In the genomic region with DNA sequence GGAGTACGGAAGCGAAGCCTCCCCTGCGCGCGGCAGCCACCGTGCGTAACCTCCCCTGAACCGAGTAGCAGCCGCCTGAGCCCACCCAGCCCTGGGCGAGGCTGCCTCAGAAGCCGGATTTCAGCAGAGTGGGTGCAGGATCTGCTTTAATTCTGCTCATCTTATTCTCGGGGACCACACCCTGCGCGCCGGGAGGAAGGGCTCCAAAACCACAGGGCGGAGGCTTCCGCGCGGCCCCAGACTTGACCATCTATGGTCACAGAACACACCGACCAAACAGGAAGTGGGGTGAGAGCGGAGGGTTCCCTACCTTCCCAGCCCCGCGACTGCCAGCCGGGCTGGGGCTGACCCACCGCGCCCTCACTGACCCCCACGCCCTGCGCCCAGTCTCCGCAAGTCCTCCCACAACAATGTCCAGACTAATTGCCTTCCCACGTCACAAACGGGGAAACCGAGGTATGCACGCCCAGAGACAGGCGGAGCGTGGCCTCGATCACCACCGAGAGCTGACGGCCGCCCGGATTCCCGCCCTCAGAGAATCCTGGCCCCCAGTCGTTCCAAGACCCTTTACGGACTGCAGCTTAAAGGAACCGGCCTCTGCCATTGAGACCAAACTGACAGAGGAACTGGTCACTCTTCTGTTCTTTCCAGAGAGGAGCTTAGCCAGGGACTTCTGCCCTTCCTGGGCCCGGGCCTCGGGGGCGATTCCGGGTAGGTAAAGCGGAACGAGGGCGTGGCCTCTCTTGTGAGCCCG, we compare ENCODE assay signal across 1 cellular context.
TF ChIP-seq lines count a peak whose summit lies in the region.

No MANE protein-coding gene starts in this region.

TF ChIP-seq in HEK293, 187 proteins besides CTCF, POLR2A, EP300 and RAD21 (continued from another document):
- TF ChIP-seq OVOL3 (tag by site-specific recombination; IDR thresholded peaks at IDR 0.05) (0 out of 2 replicates have a peak, but pooled peaks have one; percentile 15), ZSCAN23 (tag by site-specific recombination; IDR thresholded peaks at IDR 0.05) (0 out of 2 replicates have a peak, but pooled peaks have one; percentile 37), WT1 (tag by site-specific recombination; IDR thresholded peaks at IDR 0.05) (peak; percentile 64), ZNF354C (tag by site-specific recombination; IDR thresholded peaks at IDR 0.05; ENCODE audit: borderline replicate concordance, low read depth) (no peak), GLIS1 (tag by site-specific recombination; IDR thresholded peaks at IDR 0.05) (no peak), ZNF501 (tag by site-specific recombination; IDR thresholded peaks at IDR 0.05) (peak; percentile 65; the same call in 1 of the 2 replicates), EGR2 (tag by site-specific recombination; IDR thresholded peaks at IDR 0.05; ENCODE audit: low read depth) (peak; percentile 36; the same call in 1 of the 2 replicates), ZNF623 (tag by site-specific recombination; IDR thresholded peaks at IDR 0.05) (no peak), ZNF140 (tag by site-specific recombination; IDR thresholded peaks at IDR 0.05) (0 out of 2 replicates have a peak, but pooled peaks have one; percentile 10), ZXDB (tag by site-specific recombination; IDR thresholded peaks at IDR 0.05) (peak; percentile 60), GLIS2 (tag by site-specific recombination; IDR thresholded peaks at IDR 0.05) (peak; percentile 62), ZFP69B (tag by site-specific recombination; IDR thresholded peaks at IDR 0.05) (no peak), ZFP37 (tag by site-specific recombination; IDR thresholded peaks at IDR 0.05) (0 out of 2 replicates have a peak, but pooled peaks have one; percentile 62), ZNF324 (tag by site-specific recombination; IDR thresholded peaks at IDR 0.05) (peak; percentile 35; the same call in 1 of the 2 replicates), OSR2 (tag by site-specific recombination; IDR thresholded peaks at IDR 0.05) (peak; percentile 65; the same call in 1 of the 2 replicates), ZNF843 (tag by site-specific recombination; IDR thresholded peaks at IDR 0.05) (0 out of 2 replicates have a peak, but pooled peaks have one; percentile 16), ZNF239 (tag by site-specific recombination; IDR thresholded peaks at IDR 0.05) (0 out of 2 replicates have a peak, but pooled peaks have one; percentile 15), IKZF3 (tag by site-specific recombination; IDR thresholded peaks at IDR 0.05) (peak; percentile 59; the same call in 1 of the 2 replicates), YY2 (tag by site-specific recombination; IDR thresholded peaks at IDR 0.05) (no peak), ZNF398 (tag by site-specific recombination; IDR thresholded peaks at IDR 0.05) (peak; percentile 79), INSM2 (tag by site-specific recombination; IDR thresholded peaks at IDR 0.05) (peak; percentile 39; the same call in 1 of the 2 replicates), ZNF214 (tag by site-specific recombination; IDR thresholded peaks at IDR 0.05; ENCODE audit: borderline replicate concordance) (no peak), SP7 (tag by site-specific recombination; IDR thresholded peaks at IDR 0.05) (peak; percentile 57; the same call in 1 of the 2 replicates)
- TF ChIP-seq, protein P1, sequence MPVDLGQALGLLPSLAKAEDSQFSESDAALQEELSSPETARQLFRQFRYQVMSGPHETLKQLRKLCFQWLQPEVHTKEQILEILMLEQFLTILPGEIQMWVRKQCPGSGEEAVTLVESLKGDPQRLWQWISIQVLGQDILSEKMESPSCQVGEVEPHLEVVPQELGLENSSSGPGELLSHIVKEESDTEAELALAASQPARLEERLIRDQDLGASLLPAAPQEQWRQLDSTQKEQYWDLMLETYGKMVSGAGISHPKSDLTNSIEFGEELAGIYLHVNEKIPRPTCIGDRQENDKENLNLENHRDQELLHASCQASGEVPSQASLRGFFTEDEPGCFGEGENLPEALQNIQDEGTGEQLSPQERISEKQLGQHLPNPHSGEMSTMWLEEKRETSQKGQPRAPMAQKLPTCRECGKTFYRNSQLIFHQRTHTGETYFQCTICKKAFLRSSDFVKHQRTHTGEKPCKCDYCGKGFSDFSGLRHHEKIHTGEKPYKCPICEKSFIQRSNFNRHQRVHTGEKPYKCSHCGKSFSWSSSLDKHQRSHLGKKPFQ (tag by site-specific recombination; IDR thresholded peaks at IDR 0.05) = peak; percentile 56
- TF ChIP-seq, protein P2, sequence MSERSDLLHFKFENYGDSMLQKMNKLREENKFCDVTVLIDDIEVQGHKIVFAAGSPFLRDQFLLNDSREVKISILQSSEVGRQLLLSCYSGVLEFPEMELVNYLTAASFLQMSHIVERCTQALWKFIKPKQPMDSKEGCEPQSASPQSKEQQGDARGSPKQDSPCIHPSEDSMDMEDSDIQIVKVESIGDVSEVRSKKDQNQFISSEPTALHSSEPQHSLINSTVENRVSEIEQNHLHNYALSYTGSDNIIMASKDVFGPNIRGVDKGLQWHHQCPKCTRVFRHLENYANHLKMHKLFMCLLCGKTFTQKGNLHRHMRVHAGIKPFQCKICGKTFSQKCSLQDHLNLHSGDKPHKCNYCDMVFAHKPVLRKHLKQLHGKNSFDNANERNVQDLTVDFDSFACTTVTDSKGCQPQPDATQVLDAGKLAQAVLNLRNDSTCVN (tag by site-specific recombination; optimal IDR thresholded peaks at IDR 0.05) = no peak
- TF ChIP-seq, protein P3, sequence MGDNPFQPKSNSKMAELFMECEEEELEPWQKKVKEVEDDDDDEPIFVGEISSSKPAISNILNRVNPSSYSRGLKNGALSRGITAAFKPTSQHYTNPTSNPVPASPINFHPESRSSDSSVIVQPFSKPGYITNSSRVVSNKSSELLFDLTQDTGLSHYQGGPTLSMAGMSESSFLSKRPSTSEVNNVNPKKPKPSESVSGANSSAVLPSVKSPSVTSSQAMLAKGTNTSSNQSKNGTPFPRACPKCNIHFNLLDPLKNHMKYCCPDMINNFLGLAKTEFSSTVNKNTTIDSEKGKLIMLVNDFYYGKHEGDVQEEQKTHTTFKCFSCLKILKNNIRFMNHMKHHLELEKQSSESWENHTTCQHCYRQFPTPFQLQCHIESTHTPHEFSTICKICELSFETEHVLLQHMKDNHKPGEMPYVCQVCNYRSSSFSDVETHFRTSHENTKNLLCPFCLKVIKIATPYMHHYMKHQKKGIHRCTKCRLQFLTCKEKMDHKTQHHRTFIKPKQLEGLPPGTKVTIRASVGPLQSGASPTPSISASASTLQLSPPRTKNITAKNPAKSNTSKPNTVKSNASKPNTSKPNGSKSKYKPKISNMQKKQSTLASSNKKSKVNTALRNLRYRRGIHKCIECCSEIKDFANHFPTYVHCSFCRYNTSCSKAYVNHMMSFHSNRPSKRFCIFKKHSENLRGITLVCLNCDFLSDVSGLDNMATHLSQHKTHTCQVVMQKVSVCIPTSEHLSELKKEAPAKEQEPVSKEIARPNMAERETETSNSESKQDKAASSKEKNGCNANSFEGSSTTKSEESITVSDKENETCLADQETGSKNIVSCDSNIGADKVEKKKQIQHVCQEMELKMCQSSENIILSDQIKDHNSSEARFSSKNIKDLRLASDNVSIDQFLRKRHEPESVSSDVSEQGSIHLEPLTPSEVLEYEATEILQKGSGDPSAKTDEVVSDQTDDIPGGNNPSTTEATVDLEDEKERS (tag by site-specific recombination; IDR thresholded peaks at IDR 0.05) = no peak
- TF ChIP-seq, protein P4, sequence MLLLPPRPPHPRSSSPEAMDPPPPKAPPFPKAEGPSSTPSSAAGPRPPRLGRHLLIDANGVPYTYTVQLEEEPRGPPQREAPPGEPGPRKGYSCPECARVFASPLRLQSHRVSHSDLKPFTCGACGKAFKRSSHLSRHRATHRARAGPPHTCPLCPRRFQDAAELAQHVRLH (tag by site-specific recombination; IDR thresholded peaks at IDR 0.05) = peak; percentile 85; the same call in 1 of the 2 replicates
- TF ChIP-seq, protein P5, sequence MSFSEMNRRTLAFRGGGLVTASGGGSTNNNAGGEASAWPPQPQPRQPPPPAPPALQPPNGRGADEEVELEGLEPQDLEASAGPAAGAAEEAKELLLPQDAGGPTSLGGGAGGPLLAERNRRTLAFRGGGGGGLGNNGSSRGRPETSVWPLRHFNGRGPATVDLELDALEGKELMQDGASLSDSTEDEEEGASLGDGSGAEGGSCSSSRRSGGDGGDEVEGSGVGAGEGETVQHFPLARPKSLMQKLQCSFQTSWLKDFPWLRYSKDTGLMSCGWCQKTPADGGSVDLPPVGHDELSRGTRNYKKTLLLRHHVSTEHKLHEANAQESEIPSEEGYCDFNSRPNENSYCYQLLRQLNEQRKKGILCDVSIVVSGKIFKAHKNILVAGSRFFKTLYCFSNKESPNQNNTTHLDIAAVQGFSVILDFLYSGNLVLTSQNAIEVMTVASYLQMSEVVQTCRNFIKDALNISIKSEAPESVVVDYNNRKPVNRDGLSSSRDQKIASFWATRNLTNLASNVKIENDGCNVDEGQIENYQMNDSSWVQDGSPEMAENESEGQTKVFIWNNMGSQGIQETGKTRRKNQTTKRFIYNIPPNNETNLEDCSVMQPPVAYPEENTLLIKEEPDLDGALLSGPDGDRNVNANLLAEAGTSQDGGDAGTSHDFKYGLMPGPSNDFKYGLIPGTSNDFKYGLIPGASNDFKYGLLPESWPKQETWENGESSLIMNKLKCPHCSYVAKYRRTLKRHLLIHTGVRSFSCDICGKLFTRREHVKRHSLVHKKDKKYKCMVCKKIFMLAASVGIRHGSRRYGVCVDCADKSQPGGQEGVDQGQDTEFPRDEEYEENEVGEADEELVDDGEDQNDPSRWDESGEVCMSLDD (tag by site-specific recombination; IDR thresholded peaks at IDR 0.05) = peak; percentile 70
